In the genomic region with DNA sequence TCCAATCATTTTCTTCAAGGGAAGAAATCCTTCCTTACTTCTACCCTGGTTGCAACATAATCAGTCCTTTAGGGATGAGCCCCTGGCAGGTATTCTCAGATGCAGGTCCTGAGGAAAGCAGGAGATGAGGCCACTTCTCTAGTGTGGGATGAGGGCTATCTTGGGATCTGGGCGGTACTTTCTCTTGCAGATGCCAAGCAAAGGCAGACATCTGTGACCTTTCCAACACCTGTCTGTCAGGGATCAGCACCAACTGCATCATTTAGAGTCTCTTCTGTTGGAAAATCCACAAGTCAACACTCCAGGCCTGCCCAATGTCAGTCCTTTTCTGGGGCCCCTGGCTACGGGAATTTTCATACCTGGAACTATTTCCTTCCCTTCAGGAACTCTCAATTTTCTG, we compare ENCODE assay signal across 8 cellular contexts.
"Had no signal": no experiment of that assay in that cellular context is flagged by ENCODE, and none has a peak within 500 bp of the region (broad histone marks: within the 10 kb centered on the region; RNA-seq: fewer than 3 reads in every experiment).

No MANE protein-coding gene starts in this region.

- DNase-seq: GDM1, GF-D8 had no signal

- H3K4me3 ChIP-seq: GM12878 had no signal

- ATAC-seq: GM12878 had no signal

- FAIRE-seq: G401.6, GM12878, GM12891, GM12892, GM18507, GM19239 had no signal
